Comparison of ENCODE assay signal across 11 cellular contexts in genomic region chr12:122099280-122099749, GRCh38. TPM values are rescaled to one million over a fixed set of nuclear protein-coding genes. Genes with fewer than 3 reads are reported as not detected.
DNase-seq lines count a peak whose midpoint lies in the region; ATAC-seq and TF ChIP-seq lines count a peak whose summit lies in the region.
"Had no signal": no experiment of that assay in that cellular context is flagged by ENCODE, and none has a peak within 500 bp of the region (broad histone marks: within the 10 kb centered on the region; RNA-seq: fewer than 3 reads in every experiment).

No MANE protein-coding gene starts in this region.

- H3K27ac ChIP-seq in heart right ventricle (peak overlapping the region in 9 of 10 donors; percentile 61 to 91 (median 82)), muscle layer of colon (ENCODE audit: low read depth, low read length) (peak overlapping the region; percentile 77), uterus (peak overlapping the region; percentile 73 to 82)

- ATAC-seq in heart right ventricle (peak in 4 of 8 donors; percentile 14 to 42 (median 28)), left cardiac atrium (no peak), GM21825 (IDR thresholded peaks at IDR 0.05; ENCODE audit: unreplicated experiment) (no peak)
- ATAC-seq: WTC11 had no signal

- peaks cover 0 to 2% (median 0%) of the 10 kb centered on the region in 5 experiments for H3K9me3 Mint-ChIP-seq in brain

- H3K27me3 ChIP-seq in heart right ventricle (no peaks in the 10 kb centered on the region), muscle layer of colon (ENCODE audit: control insufficient read depth in 1 of 2, insufficient read depth in 2 of 2, low read length in 2 of 2) (no peaks in the 10 kb centered on the region), uterus (no peaks in the 10 kb centered on the region)

- WGBS in heart right ventricle, 2 donors: 87 to 88% methylated on average over 6 of the region's 6 CpGs

- no peak overlapping the region for H3K9ac ChIP-seq in muscle layer of colon (ENCODE audit: low read length)

- peaks cover 16 to 100% (median 71%) of the 10 kb centered on the region in 9 donors for H3K4me1 ChIP-seq in heart right ventricle
- H3K4me1 ChIP-seq in muscle layer of colon (ENCODE audit: insufficient read depth, low read length): peaks cover 81% of the 10 kb centered on the region
- H3K4me1 ChIP-seq in uterus: peaks cover 0 to 26% of the 10 kb centered on the region in 2 donors

- no peak for DNase-seq in heart right ventricle
- no peak for DNase-seq in left cardiac atrium
- DNase-seq in uterus: no peak
- DNase-seq in COLO829 (ENCODE audit: low spot score): no peak
- no peak for DNase-seq in NCI-H82 treated with DMSO at 0.1 percent for 48 hours (lab: John Stamatoyannopoulos, UW; ENCODE audit: unreplicated experiment)
- DNase-seq: NCI-H446; stimulated activated CD8-positive, alpha-beta memory T cell treated with anti-CD3 and anti-CD28 coated beads, Interleukin-4, amount 100 ng/mL, for 48 hours had no signal

- TF ChIP-seq CTCF in heart right ventricle (IDR thresholded peaks at IDR 0.05): no peak
- no peak for TF ChIP-seq CTCF in brain (conservative IDR thresholded peaks at IDR 0.05)
- TF ChIP-seq CTCF in uterus (IDR thresholded peaks at IDR 0.05): no peak

- H3K9me3 ChIP-seq in heart right ventricle (no peaks in the 10 kb centered on the region), muscle layer of colon (ENCODE audit: low read length) (no peaks in the 10 kb centered on the region), uterus (no peaks in the 10 kb centered on the region)

- H3K4me3 Mint-ChIP-seq in brain: peak overlapping the region in 1 of 5 experiments; percentile 18
- H3K4me3 Mint-ChIP-seq: WTC11 had no signal

- H3K4me3 ChIP-seq in heart right ventricle (no peak overlapping the region), muscle layer of colon (ENCODE audit: low read depth in 1 of 2, low read length in 2 of 2) (no peak overlapping the region), uterus (no peak overlapping the region)

- H3K27me3 Mint-ChIP-seq in brain: no peaks in the 10 kb centered on the region

- peaks cover 56% of the 10 kb centered on the region for H3K4me1 Mint-ChIP-seq in brain

- H3K27ac Mint-ChIP-seq in brain: peak overlapping the region in 4 of 5 experiments; percentile 50 to 98 (median 96)

- intact Hi-C loops in heart right ventricle (cut with DNase I) (loop anchor here in 1 of 10 donors (2.0 kb wide), 1 partner anchor 19 kb away; no protein-coding TSS in a partner anchor), left cardiac atrium (cut with DNase I) (no loop called here), uterus (cut with DNase I; ENCODE audit: low total_unique reads) (no loop called here)

- TF ChIP-seq POLR2A in uterus (IDR thresholded peaks at IDR 0.05): no peak

- H3K36me3 Mint-ChIP-seq in brain: peaks cover 15% of the 10 kb centered on the region

- no peaks in the 10 kb centered on the region for H3K36me3 ChIP-seq in heart right ventricle
- no peaks in the 10 kb centered on the region for H3K36me3 ChIP-seq in muscle layer of colon (ENCODE audit: insufficient read depth, low read length)
- no peaks in the 10 kb centered on the region for H3K36me3 ChIP-seq in uterus

RNA-seq across cellular contexts. Expression of gene MLXIP, which starts 20.8 kb away (rescaled TPM):
- total RNA-seq in heart right ventricle (10 to 100 TPM; 17.3 to 37.9 (median 20.9) TPM), left cardiac atrium (10 to 100 TPM; 30.8 to 31.3 TPM), uterus (10 to 100 TPM; 21.5 to 88.7 (median 24.7) TPM)
- polyA plus RNA-seq in heart right ventricle (10 to 100 TPM; 11.5 to 26.6 TPM), brain (ENCODE audit: insufficient read depth, low read depth, low replicate concordance) (29.1 TPM)
